Comparison of ENCODE assay signal across 12 cellular contexts in the genomic region with DNA sequence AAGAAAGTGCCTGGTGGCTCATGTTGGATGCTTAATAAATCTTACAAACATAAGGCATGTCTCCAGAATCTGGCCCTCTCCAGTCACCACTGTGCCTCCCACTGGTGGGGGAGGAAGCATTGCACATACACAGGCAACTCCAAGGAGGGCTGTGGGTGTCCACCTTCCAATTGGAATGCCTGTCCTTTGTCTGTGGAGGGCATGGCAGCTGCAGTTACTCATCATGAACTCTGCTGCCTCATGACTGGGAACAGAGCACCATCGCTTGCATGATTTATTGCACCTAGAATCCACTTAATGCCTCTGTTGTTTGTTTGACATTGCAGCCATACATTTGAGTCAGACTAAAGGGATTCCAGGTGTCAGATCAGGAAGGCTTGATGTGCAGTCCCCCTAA.
DNase-seq lines count a peak whose midpoint lies in the region; ATAC-seq and TF ChIP-seq lines count a peak whose summit lies in the region.
"Had no signal": no experiment of that assay in that cellular context is flagged by ENCODE, and none has a peak within 500 bp of the region (broad histone marks: within the 10 kb centered on the region; RNA-seq: fewer than 3 reads in every experiment).

No MANE protein-coding gene starts in this region.

- DNase-seq in BE2C (peak; percentile 70), HFFc6 (peak; percentile 63), SW480 (ENCODE audit: low spot score) (peak; percentile 71), memory B cell (ENCODE audit: low spot score in 2 of 2) (no peak), NCI-H1092 (lab: John Stamatoyannopoulos, UW) (no peak), GM20000 (ENCODE audit: low spot score) (no peak), NCI-H2029 (lab: John Stamatoyannopoulos, UW) (no peak)
- DNase-seq in stimulated activated CD4-positive, alpha-beta T cell treated with anti-CD3 and anti-CD28 coated beads, Interleukin-2, amount 100 ng/mL, for 24 hours, result no peak
- DNase-seq: activated CD8-positive, alpha-beta memory T cell treated with anti-CD3 and anti-CD28 coated beads for 24 hours; pancreas had no signal

- ATAC-seq in memory B cell (ENCODE audit: low read depth), result peak; percentile 4
- ATAC-seq: Panc1 had no signal

- H3K9me3 Mint-ChIP-seq in HFFc6, result no peaks in the 10 kb centered on the region
- peaks cover 2% of the 10 kb centered on the region for H3K9me3 Mint-ChIP-seq in memory B cell

- H3K27me3 ChIP-seq in BE2C, result no peaks in the 10 kb centered on the region
- H3K27me3 ChIP-seq: pancreas had no signal

- TF ChIP-seq CTCF in BE2C (IDR thresholded peaks at IDR 0.05; ENCODE audit: low read depth, low read length), result peak; percentile 15; the same call in 1 of the 2 replicates
- no peak for TF ChIP-seq CTCF in HFFc6 (IDR thresholded peaks at IDR 0.05)
- TF ChIP-seq CTCF in GM20000 (IDR thresholded peaks at IDR 0.05; ENCODE audit: extremely low read depth, missing control alignments), result no peak

- peaks cover 24% of the 10 kb centered on the region for H3K4me1 ChIP-seq in BE2C
- H3K4me1 ChIP-seq: pancreas had no signal

- H3K9me3 ChIP-seq in BE2C, result no peaks in the 10 kb centered on the region; the same call in 1 of the 2 replicates
- H3K9me3 ChIP-seq: pancreas had no signal

- H3K4me1 Mint-ChIP-seq in HFFc6 (ENCODE audit: low read depth) (peaks cover 40% of the 10 kb centered on the region), memory B cell (peaks cover 18% of the 10 kb centered on the region)

- H3K27me3 Mint-ChIP-seq in HFFc6 (ENCODE audit: insufficient read depth), result no peaks in the 10 kb centered on the region
- H3K27me3 Mint-ChIP-seq in memory B cell, result no peaks in the 10 kb centered on the region
- H3K27me3 Mint-ChIP-seq: brain had no signal

- H3K36me3 ChIP-seq in BE2C, result no peaks in the 10 kb centered on the region
- H3K36me3 ChIP-seq: pancreas had no signal

- no peak overlapping the region for H3K4me3 ChIP-seq in BE2C (ENCODE audit: low read depth, low read length)
- H3K4me3 ChIP-seq: pancreas had no signal

- H3K4me3 Mint-ChIP-seq in HFFc6 (no peak overlapping the region), memory B cell (no peak overlapping the region)

- H3K27ac Mint-ChIP-seq in HFFc6, result peak overlapping the region; percentile 31; the same call in 1 of the 2 replicates
- peak overlapping the region; percentile 87 for H3K27ac Mint-ChIP-seq in memory B cell

- H3K36me3 Mint-ChIP-seq in HFFc6 (ENCODE audit: low read depth), result 0 out of 2 replicates have a peak, but pooled peaks cover 5% of the 10 kb centered on the region
- H3K36me3 Mint-ChIP-seq in memory B cell, result peaks cover 8% of the 10 kb centered on the region
- H3K36me3 Mint-ChIP-seq: brain had no signal

Comparison
In these comparisons a context has a peak if more than half of its experiments do, and no peak if none do; other contexts are left out.
1. DNase-seq: peak in BE2C (single experiment), HFFc6 (single experiment) and SW480 (single experiment); none in memory B cell (0 of 2), stimulated activated CD4-positive, alpha-beta T cell treated with anti-CD3 and anti-CD28 coated beads, Interleukin-2, amount 100 ng/mL, for 24 hours (0 of 2), NCI-H1092 (single experiment), GM20000 (single experiment) and NCI-H2029 (single experiment).